Comparison of ENCODE assay signal across 8 cellular contexts in genomic region chr2:203533696-203534471, GRCh38. TPM values are rescaled to one million over a fixed set of nuclear protein-coding genes. Genes with fewer than 3 reads are reported as not detected.
DNase-seq lines count a peak whose midpoint lies in the region; ATAC-seq, FAIRE-seq and TF ChIP-seq lines count a peak whose summit lies in the region.

No MANE protein-coding gene starts in this region.

- 4% methylated on average over 18 of the region's 18 CpGs; no CpG with 5 or more reads in 1 of the 2 experiments for WGBS in H1 (ENCODE audit: extremely low coverage in 1 of 2, insufficient coverage in 1 of 2, insufficient read length in 1 of 2, insufficient replicate concordance in 2 of 2, low coverage in 1 of 2, low lambda C conversion rate in 2 of 2, missing lambda C conversion rate in 1 of 2), 2 experiments

- H3K27me3 ChIP-seq in right atrium auricular region (no peaks in the 10 kb centered on the region), SJCRH30 (no peaks in the 10 kb centered on the region), H1 (replicated peaks in 1 of 4; ENCODE audit: control insufficient read depth in 3 of 4, extremely low read depth in 1 of 4, insufficient read depth in 3 of 4, low read length in 3 of 4) (peaks cover 0 to 2% (median under 1%) of the 10 kb centered on the region in 4 experiments; a peak in 2 of 7 replicates)

- no peak for TF ChIP-seq RAD21 in H1 (IDR thresholded peaks at IDR 0.05 in 1 of 2, conservative IDR thresholded peaks at IDR 0.05 in 1 of 2; ENCODE audit: low read depth in 2 of 2, low read length in 2 of 2)

- H2BK12ac ChIP-seq in H1 (ENCODE audit: low read depth, low read length), result no peak overlapping the region

- peaks cover 6% of the 10 kb centered on the region for H3K36me3 Mint-ChIP-seq in natural killer cell

- H4K8ac ChIP-seq in H1 (ENCODE audit: extremely low read depth, insufficient read depth, low read length), result no peak overlapping the region

- no peak overlapping the region for H3K56ac ChIP-seq in H1 (replicated peaks; ENCODE audit: insufficient read length, low read depth, low read length)

- CTCF ChIA-PET in H1 (lab: Charles Lee; ENCODE audit: partially characterized antibody), result interaction anchor here (1.4 to 1.9 kb wide), 3 partner anchors 49 to 282 kb away, joined by 3 to 6 read pairs (median 5); no protein-coding TSS in a partner anchor

- POLR2A ChIA-PET in H1 (lab: Charles Lee; ENCODE audit: partially characterized antibody), result interaction anchor here (0.6 to 3.1 kb wide), 4 partner anchors 11 to 210 kb away, joined by 3 to 9 read pairs (median 4); no protein-coding TSS in a partner anchor

- FAIRE-seq in H1 (lab: Jason Lieb, UNC), result peak; percentile 28

- no peak overlapping the region for H4K91ac ChIP-seq in H1 (replicated peaks; ENCODE audit: insufficient read length, low read length)

- H3K23ac ChIP-seq in H1 (ENCODE audit: insufficient read length), result no peak overlapping the region

- no peak overlapping the region for H3K27ac Mint-ChIP-seq in natural killer cell

- no peaks in the 10 kb centered on the region for H3K9me3 ChIP-seq in right atrium auricular region
- no peaks in the 10 kb centered on the region for H3K9me3 ChIP-seq in SJCRH30 (replicated peaks)
- H3K9me3 ChIP-seq in H1 (ENCODE audit: insufficient read depth in 2 of 2, low read depth in 1 of 2, low read length in 1 of 2), result 0 out of 4 replicates have a peak, but pooled peaks cover 4 to 6% of the 10 kb centered on the region in 2 experiments

- H3K4me1 ChIP-seq in right atrium auricular region, result peaks cover 0 to 23% of the 10 kb centered on the region in 2 donors
- peaks cover 10% of the 10 kb centered on the region; the same call in 1 of the 2 replicates for H3K4me1 ChIP-seq in SJCRH30
- peaks cover 0 to 11% (median 2%) of the 10 kb centered on the region in 4 experiments; a peak in 5 of 7 replicates for H3K4me1 ChIP-seq in H1 (replicated peaks in 1 of 4; ENCODE audit: control insufficient read depth in 3 of 4, insufficient read depth in 4 of 4, low read length in 3 of 4)

- no peaks in the 10 kb centered on the region for H3K79me1 ChIP-seq in H1 (ENCODE audit: low read depth, low read length)

- H3K4me3 Mint-ChIP-seq in natural killer cell, result peak overlapping the region; percentile 78

- no peak for DNase-seq in right atrium auricular region (ENCODE audit: low spot score)
- DNase-seq in cardiac septum (ENCODE audit: low spot score), result no peak
- DNase-seq in SJCRH30, result peak; percentile 7 to 48
- DNase-seq in H1 (ENCODE audit: low read depth in 1 of 2, low spot score in 2 of 2), result no peak
- no peak for DNase-seq in natural killer cell
- DNase-seq in activated effector memory CD4-positive, alpha-beta T cell treated with anti-CD3 and anti-CD28 coated beads, Interleukin-2, amount 50 U/mL, for 16 hours, result no peak

- peak overlapping the region in 1 of 4 experiments; percentile 56; a peak in 2 of 7 replicates for H3K9ac ChIP-seq in H1 (replicated peaks in 1 of 4; ENCODE audit: extremely low read depth in 1 of 4, low read depth in 3 of 4, low read length in 3 of 4)

- no peak overlapping the region for H2BK120ac ChIP-seq in H1 (replicated peaks; ENCODE audit: low read depth, low read length)

- H3K27ac ChIP-seq in right atrium auricular region (peak overlapping the region; percentile 94 to 97), SJCRH30 (peak overlapping the region; percentile 95), H1 (ENCODE audit: low read depth, low read length) (no peak overlapping the region)

- H4K20me1 ChIP-seq in H1 (replicated peaks in 1 of 2; ENCODE audit: control insufficient read depth in 1 of 2, insufficient read depth in 2 of 2, low read length in 2 of 2), result peaks cover 8 to 11% of the 10 kb centered on the region in 2 experiments

- H3K4me1 Mint-ChIP-seq in natural killer cell, result peaks cover 23% of the 10 kb centered on the region in 2 donors

- H3K9me3 Mint-ChIP-seq in natural killer cell, result peaks cover 0 to 7% of the 10 kb centered on the region in 2 donors

- TF ChIP-seq CTCF in right atrium auricular region (IDR thresholded peaks at IDR 0.05), result no peak
- no peak for TF ChIP-seq CTCF in H1 (IDR thresholded peaks at IDR 0.05; ENCODE audit: control extremely low read depth in 1 of 3, insufficient read depth in 1 of 3, low read depth in 1 of 3, low read length in 3 of 3)
- TF ChIP-seq CTCF in natural killer cell (IDR thresholded peaks at IDR 0.05), result no peak

- H3K79me2 ChIP-seq in H1 (ENCODE audit: control insufficient read depth in 1 of 2, insufficient read depth in 2 of 2, low read length in 2 of 2), result peaks cover 9 to 45% of the 10 kb centered on the region in 2 experiments; a peak in 3 of 4 replicates

- H3K4me2 ChIP-seq in H1 (ENCODE audit: insufficient read depth in 1 of 2, low read depth in 2 of 2, low read length in 2 of 2), result peak overlapping the region; percentile 94 to 98

- no peak overlapping the region for H4K5ac ChIP-seq in H1 (ENCODE audit: insufficient read length, low read depth, low read length)

- H2BK5ac ChIP-seq in H1 (ENCODE audit: low read depth, low read length), result no peak overlapping the region

- peaks cover 12% of the 10 kb centered on the region for H3K23me2 ChIP-seq in H1 (ENCODE audit: low read depth, low read length)

- H3K36me3 ChIP-seq in right atrium auricular region, result no peaks in the 10 kb centered on the region
- no peaks in the 10 kb centered on the region for H3K36me3 ChIP-seq in SJCRH30
- no peaks in the 10 kb centered on the region; a peak in 1 of 8 replicates for H3K36me3 ChIP-seq in H1 (ENCODE audit: control insufficient read depth in 2 of 4, insufficient read depth in 4 of 4, low read length in 3 of 4)

- H3K18ac ChIP-seq in H1 (ENCODE audit: extremely low read depth, low read length), result no peak overlapping the region

- no peak overlapping the region for H3K14ac ChIP-seq in H1 (ENCODE audit: insufficient read length)

- peak overlapping the region; percentile 99 for H3K4me3 ChIP-seq in right atrium auricular region
- H3K4me3 ChIP-seq in SJCRH30, result peak overlapping the region; percentile 98
- peak overlapping the region; percentile 52 to 97 (median 82) for H3K4me3 ChIP-seq in H1 (ENCODE audit: extremely low read depth in 1 of 4, insufficient read depth in 2 of 4, low read depth in 3 of 4, low read length in 4 of 4)

- peak in 2 of 3 donors; percentile 48 to 61 for ATAC-seq in natural killer cell
- ATAC-seq in HG02970 (IDR thresholded peaks at IDR 0.05; ENCODE audit: low FRiP score, unreplicated experiment), result no peak
- ATAC-seq in HG03457 (IDR thresholded peaks at IDR 0.05; ENCODE audit: unreplicated experiment), result no peak

- no peak overlapping the region for H2AFZ ChIP-seq in H1 (ENCODE audit: low read length)

- no peak for TF ChIP-seq EP300 in H1 (IDR thresholded peaks at IDR 0.05; ENCODE audit: borderline replicate concordance in 1 of 2, low read depth in 2 of 2, low read length in 2 of 2)

- H2BK15ac ChIP-seq in H1 (ENCODE audit: low read length), result no peak overlapping the region

- TF ChIP-seq POLR2A in H1 (IDR thresholded peaks at IDR 0.05; ENCODE audit: control extremely low read depth in 1 of 2, low read depth in 2 of 2, low read length in 2 of 2), result no peak

- no peak overlapping the region for H2BK20ac ChIP-seq in H1 (ENCODE audit: low read length)

- no peak overlapping the region for H2AK5ac ChIP-seq in H1 (ENCODE audit: low read depth, low read length)

- intact Hi-C loops in cardiac septum (cut with DNase I) (loop anchor here (2.0 to 10.0 kb wide), 2 partner anchors 151 to 251 kb away; no protein-coding TSS in a partner anchor), natural killer cell (cut with micrococcal nuclease) (no loop called here)

- H3K27me3 Mint-ChIP-seq in natural killer cell (ENCODE audit: low read depth in 2 of 2), result peaks cover 51 to 53% of the 10 kb centered on the region in 2 donors

- no peak overlapping the region for H3K4ac ChIP-seq in H1 (replicated peaks; ENCODE audit: insufficient read length, low read depth, low read length)

TF ChIP-seq in H1, 55 proteins besides CTCF, POLR2A, EP300 and RAD21:
- TF ChIP-seq GTF2F1 (IDR thresholded peaks at IDR 0.05; ENCODE audit: borderline replicate concordance, low read depth, low read length) (no peak), TCF12 (IDR thresholded peaks at IDR 0.05; ENCODE audit: low read depth, low read length) (0 out of 2 replicates have a peak, but pooled peaks have one; percentile 35)

RNA-seq across cellular contexts. Expression of gene RAPH1, which starts 1.2 kb away (rescaled TPM):
- total RNA-seq in right atrium auricular region, result 10 to 100 TPM; 17.4 to 18.7 TPM
- 20.6 TPM for total RNA-seq in cardiac septum
- total RNA-seq in SJCRH30 (2014; rRNA removed; shearing (Covaris generic)), result 22.1 and 25.7 TPM in 2 replicates
- total RNA-seq in H1 (2021; fragmentation: NEBNext Ultra II Directional; extraction: Animal tissue kit (Norgen Biotek cat#: 25700)), result 27.4 and 28.3 TPM in 2 replicates
- polyA plus RNA-seq in H1 (2011; rRNA removed), result 3.5 and 3.8 TPM in 2 replicates
- 3.3 TPM for polyA plus RNA-seq in H1 (2011; cell fraction: cytosol; rRNA removed)
- 4.8 TPM for polyA plus RNA-seq in H1 (2011; cell fraction: nucleus; rRNA removed)
- polyA plus RNA-seq in H1 (2012, experiment 1 of 2), result 4.9 to 9.0 TPM (median 7.0 TPM) in 4 replicates
- polyA plus RNA-seq in H1 (2012, experiment 2 of 2), result 1.2 TPM
- polyA plus RNA-seq in H1 (2013, experiment 1 of 2), result 7.7 TPM
- 7.4 TPM for polyA plus RNA-seq in H1 (2013, experiment 2 of 2)
- polyA minus RNA-seq in H1 (2011; rRNA and poly(A)+ RNA removed), result 16.2 and 20.9 TPM in 2 replicates
- polyA minus RNA-seq in H1 (2011; cell fraction: cytosol; rRNA and poly(A)+ RNA removed), result 13.5 TPM
- polyA minus RNA-seq in H1 (2011; cell fraction: nucleus; rRNA and poly(A)+ RNA removed), result 13.7 TPM
- 1 to 10 TPM in 2 of 3 donors, under 1 TPM in 1; 0.34 to 3.6 (median 1.5) TPM for total RNA-seq in natural killer cell

Comparison
In these comparisons a context has a peak if more than half of its experiments do, and no peak if none do; other contexts are left out.
1. DNase-seq: peak in SJCRH30 (2 of 2); none in right atrium auricular region (single experiment), cardiac septum (single experiment), H1 (0 of 2), natural killer cell (single experiment) and activated effector memory CD4-positive, alpha-beta T cell treated with anti-CD3 and anti-CD28 coated beads, Interleukin-2, amount 50 U/mL, for 16 hours (single experiment).
2. ATAC-seq: peak in natural killer cell (2 of 3); none in HG02970 (single experiment) and HG03457 (single experiment).
3. Peak in every context shown above with its lines, with median percentiles within 50 percentile points of each other: H3K4me3 ChIP-seq.